ENCODE assay signal across 7 cellular contexts in the genomic region with DNA sequence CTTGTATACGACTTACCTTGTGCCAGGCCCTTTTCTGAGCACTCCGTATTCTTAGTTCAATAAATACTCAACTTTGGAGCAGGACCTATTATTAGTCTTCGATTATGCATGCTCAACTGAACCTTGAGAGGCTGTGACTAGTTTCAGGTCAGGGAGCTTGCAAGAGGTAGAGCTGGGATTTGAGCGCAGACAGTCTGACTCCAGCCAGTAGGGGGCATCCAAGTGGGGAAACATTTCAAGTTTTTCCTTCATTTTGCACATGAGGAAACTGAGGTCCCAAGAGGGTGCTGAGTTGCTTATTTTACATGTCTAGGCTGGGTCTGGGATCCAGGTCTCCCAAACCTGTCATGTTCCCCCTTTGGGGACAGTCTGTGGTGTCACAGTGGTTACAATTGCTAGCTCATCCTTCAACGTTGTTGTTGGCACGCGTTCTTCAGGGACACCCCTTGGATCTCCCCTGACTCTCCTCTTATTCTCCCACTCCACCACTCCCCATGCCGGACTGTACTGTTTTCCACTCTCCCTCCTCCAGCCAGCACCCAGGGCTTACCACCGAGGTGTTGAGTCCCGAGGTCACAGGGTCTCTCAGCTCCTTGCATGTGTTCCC. TPM values are rescaled to one million over a fixed set of nuclear protein-coding genes. Genes with fewer than 3 reads are reported as not detected.
DNase-seq lines count a peak whose midpoint lies in the region; ATAC-seq and TF ChIP-seq lines count a peak whose summit lies in the region.

No MANE protein-coding gene starts in this region.

- H3K27ac Mint-ChIP-seq in activated CD4-positive, alpha-beta memory T cell treated with anti-CD3 and anti-CD28 coated beads, Interleukin-2, amount 10 ng/mL, durations not matched to agents 7 days and 5 days: peak overlapping the region; percentile 63

- no peaks in the 10 kb centered on the region for H4K20me1 ChIP-seq in DND-41 (ENCODE audit: insufficient read depth, low read length)
- no peaks in the 10 kb centered on the region for H4K20me1 ChIP-seq in hepatocyte (ENCODE audit: insufficient read depth, poor library complexity, severe bottlenecking)

- H3K79me2 ChIP-seq in DND-41 (ENCODE audit: insufficient read depth, low read length): peaks cover 9% of the 10 kb centered on the region
- no peaks in the 10 kb centered on the region for H3K79me2 ChIP-seq in hepatocyte

- peak; percentile 74 for TF ChIP-seq CTCF in DND-41 (IDR thresholded peaks at IDR 0.05; ENCODE audit: borderline replicate concordance, extremely low read depth, low read length, poor library complexity, severe bottlenecking)
- TF ChIP-seq CTCF in HEK293 (tag by site-specific recombination; IDR thresholded peaks at IDR 0.05): 0 out of 2 replicates have a peak, but pooled peaks have one; percentile 32
- peak; percentile 45 for TF ChIP-seq CTCF in hepatocyte (IDR thresholded peaks at IDR 0.05; ENCODE audit: poor library complexity)

- H3K27ac ChIP-seq in DND-41 (ENCODE audit: low read length) (no peak overlapping the region), HEK293 (ENCODE audit: extremely low read depth, low read depth, low read length) (no peak overlapping the region), hepatocyte (no peak overlapping the region)

- no peaks in the 10 kb centered on the region for H3K27me3 Mint-ChIP-seq in activated CD4-positive, alpha-beta memory T cell treated with anti-CD3 and anti-CD28 coated beads, Interleukin-2, amount 10 ng/mL, durations not matched to agents 7 days and 5 days

- ATAC-seq in DND-41 (ENCODE audit: insufficient read depth, low read depth) (no peak), HG02885 (IDR thresholded peaks at IDR 0.05; ENCODE audit: poor library complexity, unreplicated experiment) (no peak)

- H3K27me3 ChIP-seq in DND-41 (ENCODE audit: insufficient read depth, low read length, poor library complexity) (no peaks in the 10 kb centered on the region), hepatocyte (no peaks in the 10 kb centered on the region), H7 (ENCODE audit: control insufficient read depth, insufficient read depth, low read length) (no peaks in the 10 kb centered on the region)

- peaks cover 24% of the 10 kb centered on the region for H3K4me1 ChIP-seq in DND-41 (ENCODE audit: insufficient read depth, low read length)
- H3K4me1 ChIP-seq in HEK293 (ENCODE audit: control insufficient read depth, insufficient read depth, low read length): peaks cover 2% of the 10 kb centered on the region; the same call in 1 of the 2 replicates
- no peaks in the 10 kb centered on the region for H3K4me1 ChIP-seq in hepatocyte (ENCODE audit: insufficient read depth)

- CTCF ChIA-PET in HEK293 (lab: Yijun Ruan, JAX): interaction anchor here (0.6 to 2.3 kb wide), 16 partner anchors 9 to 565 kb away, joined by 3 to 16 read pairs (median 3); no protein-coding TSS in a partner anchor
- CTCF ChIA-PET in activated CD4-positive, alpha-beta memory T cell treated with anti-CD3 and anti-CD28 coated beads, Interleukin-2, amount 10 ng/mL, durations not matched to agents 7 days and 5 days (lab: Charles Lee): interaction anchor here (0.7 to 2.1 kb wide), 20 partner anchors 9 to 729 kb away, joined by 3 to 20 read pairs (median 6); a partner anchor contains a TSS

- POLR2A ChIA-PET in HEK293 (lab: Yijun Ruan, JAX): interaction anchor here (0.5 to 1.2 kb wide), 4 partner anchors 15 to 77 kb away, joined by 4 to 6 read pairs (median 5); a partner anchor contains a TSS
- POLR2A ChIA-PET in activated CD4-positive, alpha-beta memory T cell treated with anti-CD3 and anti-CD28 coated beads, Interleukin-2, amount 10 ng/mL, durations not matched to agents 7 days and 5 days (lab: Charles Lee): interaction anchor here (0.9 to 5.0 kb wide), 8 partner anchors 26 to 562 kb away, joined by 3 to 30 read pairs (median 3); no protein-coding TSS in a partner anchor

- H3K9me2 ChIP-seq in hepatocyte (replicated peaks; ENCODE audit: insufficient read depth): no peaks in the 10 kb centered on the region

- DNase-seq in DND-41 (peak; percentile 54), hepatocyte (ENCODE audit: low spot score) (no peak), H7 (no peak), NCI-H1436 (lab: John Stamatoyannopoulos, UW) (no peak)
- DNase-seq in activated CD4-positive, alpha-beta memory T cell treated with anti-CD3 and anti-CD28 coated beads, Interleukin-2, amount 10 ng/mL, durations not matched to agents 7 days and 5 days: peak; percentile 37

- H3K9me3 Mint-ChIP-seq in activated CD4-positive, alpha-beta memory T cell treated with anti-CD3 and anti-CD28 coated beads, Interleukin-2, amount 10 ng/mL, durations not matched to agents 7 days and 5 days: no peaks in the 10 kb centered on the region

- H2AFZ ChIP-seq in DND-41 (ENCODE audit: low read depth, low read length) (no peak overlapping the region), hepatocyte (no peak overlapping the region)

- H3K9ac ChIP-seq in DND-41 (ENCODE audit: low read depth, low read length): no peak overlapping the region

- WGBS in hepatocyte (ENCODE audit: low lambda C conversion rate, missing lambda C conversion rate): 75% methylated on average over 10 of the region's 10 CpGs

- peaks cover 2% of the 10 kb centered on the region for H3K36me3 Mint-ChIP-seq in activated CD4-positive, alpha-beta memory T cell treated with anti-CD3 and anti-CD28 coated beads, Interleukin-2, amount 10 ng/mL, durations not matched to agents 7 days and 5 days (ENCODE audit: low read depth)

- H3K4me2 ChIP-seq in DND-41 (ENCODE audit: insufficient read depth, low read length) (peak overlapping the region; percentile 65; the same call in 1 of the 2 replicates), hepatocyte (no peak overlapping the region)

- peaks cover 39% of the 10 kb centered on the region for H3K4me1 Mint-ChIP-seq in activated CD4-positive, alpha-beta memory T cell treated with anti-CD3 and anti-CD28 coated beads, Interleukin-2, amount 10 ng/mL, durations not matched to agents 7 days and 5 days

- H3K9me3 ChIP-seq in DND-41 (ENCODE audit: insufficient read depth, low read length, severe bottlenecking) (no peaks in the 10 kb centered on the region), HEK293 (ENCODE audit: control insufficient read depth, insufficient read depth, low read depth, low read length) (no peaks in the 10 kb centered on the region), hepatocyte (ENCODE audit: low read depth) (no peaks in the 10 kb centered on the region)

- no peak overlapping the region for H3K4me3 ChIP-seq in DND-41 (ENCODE audit: low read depth in 1 of 2, low read length in 2 of 2)
- H3K4me3 ChIP-seq in HEK293 (ENCODE audit: low read depth, low read length): no peak overlapping the region
- no peak overlapping the region for H3K4me3 ChIP-seq in hepatocyte
- H3K4me3 ChIP-seq in H7 (ENCODE audit: insufficient read depth, low read depth, low read length): no peak overlapping the region

- H3K4me3 Mint-ChIP-seq in activated CD4-positive, alpha-beta memory T cell treated with anti-CD3 and anti-CD28 coated beads, Interleukin-2, amount 10 ng/mL, durations not matched to agents 7 days and 5 days: peak overlapping the region; percentile 49

- no peaks in the 10 kb centered on the region for H3K36me3 ChIP-seq in DND-41 (ENCODE audit: insufficient read depth, low read length)
- H3K36me3 ChIP-seq in HEK293 (ENCODE audit: control insufficient read depth in 2 of 2, insufficient read depth in 1 of 2, low read length in 2 of 2): no peaks in the 10 kb centered on the region
- H3K36me3 ChIP-seq in hepatocyte (replicated peaks; ENCODE audit: insufficient read depth, low read depth): no peaks in the 10 kb centered on the region
- no peaks in the 10 kb centered on the region for H3K36me3 ChIP-seq in H7 (replicated peaks; ENCODE audit: control insufficient read depth, insufficient read depth, low read length)

TF ChIP-seq in HEK293, 187 proteins besides CTCF, POLR2A, EP300 and RAD21:
- TF ChIP-seq SP7 (tag by site-specific recombination; IDR thresholded peaks at IDR 0.05): peak; percentile 35; the same call in 1 of the 2 replicates
- no peak for TF ChIP-seq HOXD13 (CRISPR knock-in tag; IDR thresholded peaks at IDR 0.05; ENCODE audit: borderline replicate concordance)

RNA-seq across cellular contexts. Expression of a gene that starts 6.7 kb away (rescaled TPM):
- total RNA-seq in activated CD4-positive, alpha-beta memory T cell treated with anti-CD3 and anti-CD28 coated beads, Interleukin-2, amount 10 ng/mL, durations not matched to agents 7 days and 5 days: 10 to 100 TPM; 19.0 to 20.3 TPM
- 2.8 and 6.1 TPM in 2 replicates for total RNA-seq in hepatocyte
- 9.3 and 15.7 TPM in 2 replicates for polyA plus RNA-seq in hepatocyte
- total RNA-seq in H7 (2014; rRNA removed; shearing (Covaris generic)): 8.9 and 13.9 TPM in 2 replicates

RNA-seq across cellular contexts. Expression of a gene that starts 7.2 kb away (rescaled TPM):
- total RNA-seq in activated CD4-positive, alpha-beta memory T cell treated with anti-CD3 and anti-CD28 coated beads, Interleukin-2, amount 10 ng/mL, durations not matched to agents 7 days and 5 days: 1 to 10 TPM; 1.1 to 1.2 TPM
- 1.4 and 2.5 TPM in 2 replicates for total RNA-seq in hepatocyte
- 2.1 and 2.9 TPM in 2 replicates for polyA plus RNA-seq in hepatocyte
- 1.7 and 1.9 TPM in 2 replicates for total RNA-seq in H7 (2014; rRNA removed; shearing (Covaris generic))

RNA-seq across cellular contexts. Expression of a gene that starts 21.1 kb away (rescaled TPM):
- 100 to 1,000 TPM; 267 to 273 TPM for total RNA-seq in activated CD4-positive, alpha-beta memory T cell treated with anti-CD3 and anti-CD28 coated beads, Interleukin-2, amount 10 ng/mL, durations not matched to agents 7 days and 5 days
- 27.5 and 34.9 TPM in 2 replicates for total RNA-seq in hepatocyte
- 110 and 118 TPM in 2 replicates for polyA plus RNA-seq in hepatocyte
- total RNA-seq in H7 (2014; rRNA removed; shearing (Covaris generic)): 1.1 and 1.5 TPM in 2 replicates

RNA-seq across cellular contexts. Expression of a gene that starts 30.3 kb away (rescaled TPM):
- 1 to 10 TPM; 1.6 to 2.0 TPM for total RNA-seq in activated CD4-positive, alpha-beta memory T cell treated with anti-CD3 and anti-CD28 coated beads, Interleukin-2, amount 10 ng/mL, durations not matched to agents 7 days and 5 days
- 5.0 and 6.5 TPM in 2 replicates for total RNA-seq in hepatocyte
- 7.1 and 13.4 TPM in 2 replicates for polyA plus RNA-seq in hepatocyte
- 0.21 and 1.00 TPM in 2 replicates for total RNA-seq in H7 (2014; rRNA removed; shearing (Covaris generic))

RNA-seq across cellular contexts. Expression of a gene that starts 40.3 kb away (rescaled TPM):
- under 1 TPM; 0.50 to 0.93 TPM for total RNA-seq in activated CD4-positive, alpha-beta memory T cell treated with anti-CD3 and anti-CD28 coated beads, Interleukin-2, amount 10 ng/mL, durations not matched to agents 7 days and 5 days
- total RNA-seq in hepatocyte: 0.04 and 1.6 TPM in 2 replicates
- 0.27 and 0.44 TPM in 2 replicates for polyA plus RNA-seq in hepatocyte
- total RNA-seq in H7 (2014; rRNA removed; shearing (Covaris generic)): 0.55 and 2.1 TPM in 2 replicates

Comparison
In these comparisons a context has a peak if more than half of its experiments do, and no peak if none do; other contexts are left out.
1. DNase-seq: peak in DND-41 (single experiment) and activated CD4-positive, alpha-beta memory T cell treated with anti-CD3 and anti-CD28 coated beads, Interleukin-2, amount 10 ng/mL, durations not matched to agents 7 days and 5 days (single experiment); none in hepatocyte (single experiment), H7 (single experiment) and NCI-H1436 (single experiment).
2. RNA of a gene that starts 21.1 kb away (total RNA-seq): 267 to 273 TPM in activated CD4-positive, alpha-beta memory T cell treated with anti-CD3 and anti-CD28 coated beads, Interleukin-2, amount 10 ng/mL, durations not matched to agents 7 days and 5 days and 27.5 to 34.9 TPM in hepatocyte; 1.1 to 1.5 TPM in H7; every median in the first group is over 10 times any median in the second.
3. Peak in every context shown above with its lines, with median percentiles within 50 percentile points of each other: CTCF ChIP-seq.